Comparison of ENCODE assay signal across 8 cellular contexts in the genomic region with DNA sequence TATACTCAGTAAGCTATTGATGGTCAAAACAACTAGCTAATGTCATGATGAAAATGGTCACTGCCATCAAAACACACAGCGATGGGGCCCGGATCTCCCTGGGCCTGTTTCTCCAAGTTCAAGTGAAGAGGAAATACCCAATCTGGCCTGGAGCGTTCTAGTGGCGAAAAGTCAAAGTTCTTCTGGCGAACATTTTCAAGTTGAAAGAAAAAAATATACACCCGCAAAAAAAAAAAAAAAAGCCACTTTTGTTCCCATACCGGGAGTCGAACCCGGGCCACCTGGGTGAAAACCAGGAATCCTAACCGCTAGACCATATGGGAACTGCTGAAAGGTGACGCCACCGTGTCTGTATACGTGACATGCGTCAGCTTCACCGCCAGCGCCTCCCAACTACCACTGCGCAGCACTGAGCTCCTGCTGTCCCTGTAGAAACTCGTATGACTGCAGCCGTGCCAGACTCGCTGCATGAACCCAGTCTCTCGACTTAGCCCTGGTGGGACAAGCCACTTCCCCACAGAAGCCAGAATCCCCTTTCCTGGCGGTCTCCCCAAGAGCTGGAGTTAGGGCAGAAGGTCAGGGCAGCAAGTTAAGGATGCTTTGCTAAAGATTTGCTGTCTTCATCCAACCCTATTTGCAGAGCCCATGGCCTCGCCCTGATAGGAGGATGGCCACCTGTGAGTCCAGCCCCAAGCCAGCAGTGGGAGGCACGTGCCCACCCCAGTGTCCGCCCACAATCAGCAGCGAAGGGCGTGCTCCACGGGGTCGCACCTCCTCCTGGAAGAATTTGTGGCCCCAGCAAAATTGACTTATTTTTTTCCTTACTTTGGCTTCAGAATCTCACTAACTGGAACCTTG. TPM values are rescaled to one million over a fixed set of nuclear protein-coding genes. Genes with fewer than 3 reads are reported as not detected.
A peak's percentile ranks its signal among the peaks of the same experiment; 100 is the strongest.
DNase-seq lines count a peak whose midpoint lies in the region; ATAC-seq and TF ChIP-seq lines count a peak whose summit lies in the region.

No MANE protein-coding gene starts in this region.

- peaks cover 9% of the 10 kb centered on the region for H3K27me3 Mint-ChIP-seq in stimulated activated naive CD8-positive, alpha-beta T cell treated with anti-CD3 and anti-CD28 coated beads, Interleukin-15, Interleukin-2, amounts not matched to agents 100 ng/mL and 50 ng/mL, for 24 hours

- ATAC-seq in GM21515 (IDR thresholded peaks at IDR 0.05; ENCODE audit: unreplicated experiment) = no peak

- no peak for TF ChIP-seq POLR2A in erythroblast (IDR thresholded peaks at IDR 0.05; ENCODE audit: low read length)

- H3K4me3 Mint-ChIP-seq in stimulated activated naive CD8-positive, alpha-beta T cell treated with anti-CD3 and anti-CD28 coated beads, Interleukin-15, Interleukin-2, amounts not matched to agents 100 ng/mL and 50 ng/mL, for 24 hours = no peak overlapping the region

- H3K9me3 Mint-ChIP-seq in stimulated activated naive CD8-positive, alpha-beta T cell treated with anti-CD3 and anti-CD28 coated beads, Interleukin-15, Interleukin-2, amounts not matched to agents 100 ng/mL and 50 ng/mL, for 24 hours = no peaks in the 10 kb centered on the region

- peaks cover 26% of the 10 kb centered on the region for H3K4me1 Mint-ChIP-seq in stimulated activated naive CD8-positive, alpha-beta T cell treated with anti-CD3 and anti-CD28 coated beads, Interleukin-15, Interleukin-2, amounts not matched to agents 100 ng/mL and 50 ng/mL, for 24 hours (ENCODE audit: low read depth)

- H3K27ac Mint-ChIP-seq in stimulated activated naive CD8-positive, alpha-beta T cell treated with anti-CD3 and anti-CD28 coated beads, Interleukin-15, Interleukin-2, amounts not matched to agents 100 ng/mL and 50 ng/mL, for 24 hours = peak overlapping the region; percentile 55

- peaks cover 26% of the 10 kb centered on the region for H3K36me3 Mint-ChIP-seq in stimulated activated naive CD8-positive, alpha-beta T cell treated with anti-CD3 and anti-CD28 coated beads, Interleukin-15, Interleukin-2, amounts not matched to agents 100 ng/mL and 50 ng/mL, for 24 hours (ENCODE audit: low read depth)

- peak; percentile 41 to 71 (median 56) for DNase-seq in NCI-H1417 (lab: John Stamatoyannopoulos, UW)
- no peak for DNase-seq in NCI-H1417 treated with DMSO at 0.1 percent for 48 hours (lab: John Stamatoyannopoulos, UW)
- peak; percentile 88 for DNase-seq in NCI-H345 (lab: John Stamatoyannopoulos, UW)
- DNase-seq in activated CD8-positive, alpha-beta memory T cell treated with anti-CD3 and anti-CD28 coated beads, Interleukin-2, amount 50 U/mL, for 48 hours = peak; percentile 90
- DNase-seq in erythroblast (lab: John Stamatoyannopoulos, UW) = peak; percentile 85 to 93
- DNase-seq in mesenteric fat pad (ENCODE audit: low spot score) = peak; percentile 94

RNA-seq across cellular contexts. Expression of a gene that starts 5.6 kb away (rescaled TPM):
- total RNA-seq in mesenteric fat pad = 104 TPM

RNA-seq across cellular contexts. Expression of a gene that starts 18.8 kb away (rescaled TPM):
- total RNA-seq in mesenteric fat pad = 52.2 TPM
